ENCODE assay signal across 8 cellular contexts in the genomic region with DNA sequence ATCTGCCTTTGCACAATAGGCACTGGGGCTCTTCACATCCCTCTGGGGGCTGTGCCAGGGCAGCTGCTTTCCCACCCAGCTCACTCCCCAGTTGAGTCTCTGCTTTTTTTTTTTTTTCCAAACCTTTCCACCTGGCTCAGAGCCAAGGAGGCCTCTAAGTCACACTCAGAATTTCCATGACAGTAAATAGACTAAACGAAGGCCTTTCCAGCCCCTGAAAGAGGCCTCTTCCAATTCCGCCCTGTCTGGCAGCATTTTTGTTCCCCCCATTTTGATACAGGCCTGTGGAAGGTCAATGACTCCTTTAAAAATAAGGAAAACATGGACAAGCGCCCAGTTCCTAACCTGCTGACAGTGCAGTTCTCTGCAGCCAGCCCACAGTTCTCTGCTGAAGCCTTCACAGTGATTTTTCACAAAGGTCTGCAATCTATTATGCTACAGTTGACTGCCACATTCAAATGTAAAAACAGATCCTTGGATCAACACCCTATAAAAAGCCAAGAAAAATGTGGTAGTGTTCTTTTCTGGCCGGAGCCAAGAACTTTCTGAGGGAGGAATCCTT.
DNase-seq lines count a peak whose midpoint lies in the region; ATAC-seq lines count a peak whose summit lies in the region.

No MANE protein-coding gene starts in this region.

- H3K27ac ChIP-seq in angular gyrus (ENCODE audit: low read depth, low read length) (peak overlapping the region; percentile 31), subcutaneous abdominal adipose tissue (ENCODE audit: low read depth, low read length) (peak overlapping the region; percentile 69)

- peaks cover 12 to 45% (median 34%) of the 10 kb centered on the region in 5 donors for H3K4me1 ChIP-seq in subcutaneous abdominal adipose tissue (ENCODE audit: control insufficient read depth in 5 of 5, insufficient read depth in 5 of 5, low read length in 5 of 5)

- ATAC-seq in GM21737 (IDR thresholded peaks at IDR 0.05; ENCODE audit: unreplicated experiment) (no peak), GM19351 (IDR thresholded peaks at IDR 0.05; ENCODE audit: unreplicated experiment) (no peak)

- no peaks in the 10 kb centered on the region for H3K27me3 ChIP-seq in subcutaneous abdominal adipose tissue (ENCODE audit: control insufficient read depth in 5 of 5, insufficient read depth in 4 of 5, low read length in 5 of 5)

- H3K4me3 ChIP-seq in subcutaneous abdominal adipose tissue (ENCODE audit: low read depth in 1 of 5, low read length in 5 of 5), result peak overlapping the region in 1 of 5 donors; percentile 6

- H3K9ac ChIP-seq in subcutaneous abdominal adipose tissue (ENCODE audit: low read length in 5 of 5), result no peak overlapping the region

- no peaks in the 10 kb centered on the region for H3K9me3 ChIP-seq in subcutaneous abdominal adipose tissue (ENCODE audit: control insufficient read depth in 5 of 5, low read length in 5 of 5)

- H3K36me3 ChIP-seq in subcutaneous abdominal adipose tissue (ENCODE audit: control insufficient read depth in 5 of 5, insufficient read depth in 5 of 5, low read length in 5 of 5), result no peaks in the 10 kb centered on the region

- DNase-seq in NCI-H1105 treated with DMSO at 0.1 percent for 48 hours (lab: John Stamatoyannopoulos, UW) (peak; percentile 97), iris pigment epithelial cell (ENCODE audit: low read depth) (peak; percentile 49), GM03348 (ENCODE audit: low spot score) (no peak)
- DNase-seq in activated naive CD4-positive, alpha-beta T cell treated with anti-CD3 and anti-CD28 coated beads, Interleukin-2, amount 50 U/mL, for 16 hours, result no peak

Comparison
In these comparisons a context has a peak if more than half of its experiments do, and no peak if none do; other contexts are left out.
1. DNase-seq: peak in NCI-H1105 treated with DMSO at 0.1 percent for 48 hours (single experiment) and iris pigment epithelial cell (single experiment); none in activated naive CD4-positive, alpha-beta T cell treated with anti-CD3 and anti-CD28 coated beads, Interleukin-2, amount 50 U/mL, for 16 hours (single experiment) and GM03348 (single experiment).